ENCODE assay signal across 15 cellular contexts in genomic region chr10:97590748-97591139, GRCh38. TPM values are rescaled to one million over a fixed set of nuclear protein-coding genes. Genes with fewer than 3 reads are reported as not detected.
"Had no signal": no experiment of that assay in that cellular context is flagged by ENCODE, and none has a peak within 500 bp of the region (broad histone marks: within the 10 kb centered on the region; RNA-seq: fewer than 3 reads in every experiment).

No MANE protein-coding gene starts in this region.

- H3K36me3 Mint-ChIP-seq: activated naive CD4-positive, alpha-beta T cell treated with anti-CD3 and anti-CD28 coated beads, Interleukin-2, amount 10 ng/mL, durations not matched to agents 7 days and 5 days; neural progenitor cell had no signal

- H3K4me1 ChIP-seq: neural progenitor cell, upper lobe of right lung had no signal

- H3K27ac Mint-ChIP-seq: activated naive CD4-positive, alpha-beta T cell treated with anti-CD3 and anti-CD28 coated beads, Interleukin-2, amount 10 ng/mL, durations not matched to agents 7 days and 5 days; activated T-cell treated with anti-CD3 and anti-CD28 coated beads, Interleukin-2, amount 50 U/mL, for 24 hours; neural progenitor cell had no signal

- H2AFZ ChIP-seq: neural progenitor cell had no signal

- H3K4me3 ChIP-seq: adrenal gland, gastrocnemius medialis, heart right ventricle, lung, neural progenitor cell, ovary, thoracic aorta, upper lobe of right lung had no signal

- H3K9me3 Mint-ChIP-seq: activated naive CD4-positive, alpha-beta T cell treated with anti-CD3 and anti-CD28 coated beads, Interleukin-2, amount 10 ng/mL, durations not matched to agents 7 days and 5 days; activated T-cell treated with anti-CD3 and anti-CD28 coated beads, Interleukin-2, amount 50 U/mL, for 24 hours; neural progenitor cell had no signal

- H3K4me3 Mint-ChIP-seq: activated naive CD4-positive, alpha-beta T cell treated with anti-CD3 and anti-CD28 coated beads, Interleukin-2, amount 10 ng/mL, durations not matched to agents 7 days and 5 days; activated T-cell treated with anti-CD3 and anti-CD28 coated beads, Interleukin-2, amount 50 U/mL, for 24 hours; neural progenitor cell had no signal

- H3K27me3 Mint-ChIP-seq: activated naive CD4-positive, alpha-beta T cell treated with anti-CD3 and anti-CD28 coated beads, Interleukin-2, amount 10 ng/mL, durations not matched to agents 7 days and 5 days; activated T-cell treated with anti-CD3 and anti-CD28 coated beads, Interleukin-2, amount 50 U/mL, for 24 hours had no signal

- H3K27me3 ChIP-seq: adrenal gland, gastrocnemius medialis, heart right ventricle, neural progenitor cell, ovary, upper lobe of right lung had no signal

- H3K9me3 ChIP-seq: adrenal gland, gastrocnemius medialis, heart right ventricle, ovary, thoracic aorta, upper lobe of right lung had no signal

- H3K9ac ChIP-seq: neural progenitor cell had no signal

- H3K36me3 ChIP-seq: adrenal gland, gastrocnemius medialis, heart right ventricle, neural progenitor cell, ovary, thoracic aorta, upper lobe of right lung had no signal

- DNase-seq: activated CD4-positive, alpha-beta T cell treated with anti-CD3 and anti-CD28 coated beads, Interleukin-2, amount 50 U/mL, for 1 hour; activated naive CD4-positive, alpha-beta T cell treated with anti-CD3 and anti-CD28 coated beads, Interleukin-2, amount 10 ng/mL, durations not matched to agents 7 days and 5 days; activated T-cell treated with anti-CD3 and anti-CD28 coated beads, Interleukin-2, amount 50 U/mL, for 24 hours; adrenal gland; gastrocnemius medialis; heart right ventricle; left colon; midbrain; ovary; upper lobe of right lung had no signal

- H3K27ac ChIP-seq: adrenal gland, gastrocnemius medialis, heart right ventricle, neural progenitor cell, ovary, thoracic aorta, upper lobe of right lung had no signal

- H3K4me2 ChIP-seq: neural progenitor cell had no signal

RNA-seq across cellular contexts. Expression of gene C10orf62, which starts 1.2 kb away (rescaled TPM):
- total RNA-seq: dermis microvascular lymphatic vessel endothelial cell, left colon, sciatic nerve, upper lobe of right lung had no signal
- polyA plus RNA-seq: lung, ovary had no signal

RNA-seq across cellular contexts. Expression of gene ANKRD2, which starts 18.2 kb away (rescaled TPM):
- total RNA-seq: left colon, sciatic nerve had no signal
